In the genomic region with DNA sequence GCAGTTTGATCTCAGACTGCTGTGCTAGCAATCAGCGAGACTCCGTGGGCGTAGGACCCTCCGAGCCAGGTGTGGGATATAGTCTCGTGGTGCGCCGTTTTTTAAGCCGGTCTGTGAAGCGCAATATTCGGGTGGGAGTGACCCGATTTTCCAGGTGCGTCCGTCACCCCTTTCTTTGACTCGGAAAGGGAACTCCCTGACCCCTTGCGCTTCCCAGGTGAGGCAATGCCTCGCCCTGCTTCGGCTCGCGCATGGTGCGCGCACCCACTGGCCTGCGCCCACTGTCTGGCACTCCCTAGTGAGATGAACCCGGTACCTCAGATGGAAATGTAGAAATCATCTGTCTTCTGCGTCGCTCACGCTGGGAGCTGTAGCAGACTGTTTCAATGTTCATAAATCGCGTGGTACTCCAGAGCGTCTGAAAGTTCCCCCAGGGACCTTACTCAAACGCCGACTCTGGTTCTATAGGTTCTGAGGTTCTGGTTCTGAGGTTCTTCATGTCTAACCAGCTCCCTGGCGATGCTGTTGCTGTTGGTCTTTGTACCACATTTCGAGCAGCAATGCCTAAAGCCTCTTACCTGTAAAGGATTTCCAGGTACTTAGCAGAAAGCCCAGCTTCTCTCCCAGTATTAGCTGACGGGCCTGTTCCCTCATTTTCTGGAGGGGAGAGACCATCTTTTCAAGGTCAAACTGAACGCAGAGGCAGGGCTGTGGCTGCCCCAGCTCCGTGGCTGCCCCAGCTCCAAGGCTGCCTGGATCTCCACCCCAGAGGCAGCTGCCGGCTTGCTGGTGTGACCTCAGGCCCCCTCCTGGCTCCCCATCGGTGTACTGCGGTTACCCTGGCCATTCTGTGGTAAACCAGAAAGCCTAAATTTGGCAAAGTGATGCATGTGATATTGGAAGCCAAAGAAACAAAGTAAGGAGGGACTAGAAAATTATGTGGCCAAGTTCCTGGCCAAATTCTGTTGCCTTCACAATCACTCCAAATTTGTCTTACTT, we compare ENCODE assay signal across 8 cellular contexts.
DNase-seq lines count a peak whose midpoint lies in the region; ATAC-seq and TF ChIP-seq lines count a peak whose summit lies in the region.
"Not testable (repeated sequence)": the region's sequence is repeated elsewhere in the genome, so short reads cannot be mapped to it uniquely, and the experiment has no call there.

No MANE protein-coding gene starts in this region.

- H4K8ac ChIP-seq in H9 (replicated peaks; ENCODE audit: insufficient read length, low read depth, low read length); mesendoderm (ENCODE audit: low read depth, low read length): not testable (repeated sequence)

- not testable (repeated sequence) for H2AK5ac ChIP-seq in H9 (ENCODE audit: insufficient read length, low read length); mesendoderm (ENCODE audit: low read length)

- not testable (repeated sequence) for H3K9me2 ChIP-seq in hepatocyte (replicated peaks; ENCODE audit: insufficient read depth)

- peak overlapping the region; percentile 74 to 81 for H3K4me3 Mint-ChIP-seq in H9
- H3K4me3 Mint-ChIP-seq in activated CD8-positive, alpha-beta T cell treated with anti-CD3 and anti-CD28 coated beads, Interleukin-2, amount 10 ng/mL, durations not matched to agents 7 days and 5 days: peak overlapping the region; percentile 22

- H2AFZ ChIP-seq in H9 (ENCODE audit: low read length) (peak overlapping the region; percentile 24), hepatocyte (peak overlapping the region; percentile 71), parathyroid adenoma (peak overlapping the region; percentile 56)

- not testable (repeated sequence) for H3K4ac ChIP-seq in H9 (ENCODE audit: low read depth, low read length); mesendoderm (ENCODE audit: low read depth, low read length)

- H2BK120ac ChIP-seq in H9 (ENCODE audit: low read depth, low read length, poor library complexity, severe bottlenecking); mesendoderm (ENCODE audit: low read depth, low read length): not testable (repeated sequence)

- not testable (repeated sequence) for H3K23me2 ChIP-seq in H9 (ENCODE audit: insufficient read length, low read depth, low read length, poor library complexity, severe bottlenecking)

- peak overlapping the region in 2 of 3 experiments; percentile 67 to 83; a peak in 4 of 7 replicates for H3K27ac Mint-ChIP-seq in H9
- H3K27ac Mint-ChIP-seq in activated CD8-positive, alpha-beta T cell treated with anti-CD3 and anti-CD28 coated beads, Interleukin-2, amount 10 ng/mL, durations not matched to agents 7 days and 5 days: not testable (repeated sequence)

- H4K91ac ChIP-seq in H9 (ENCODE audit: insufficient read length, low read depth, low read length): not testable (repeated sequence)

- not testable (repeated sequence) for H4K5ac ChIP-seq in H9 (ENCODE audit: insufficient read length, low read depth, low read length); mesendoderm (ENCODE audit: low read length)

- ATAC-seq in activated CD8-positive, alpha-beta T cell treated with anti-CD3 and anti-CD28 coated beads, Interleukin-2, amount 10 ng/mL, durations not matched to agents 7 days and 5 days: not testable (repeated sequence)

- peak overlapping the region; percentile 24 to 76 (median 67); a peak in 21 of 22 replicates for H3K4me2 ChIP-seq in BLaER1 treated with 17β-estradiol and CSF1 and Interleukin-3, amounts not matched to agents 10 nM and 100 nM
- H3K4me2 ChIP-seq in H9 (ENCODE audit: insufficient read depth, insufficient read length, low read length) (peak overlapping the region; percentile 57), hepatocyte (peak overlapping the region; percentile 68), mesendoderm (ENCODE audit: low read length) (peak overlapping the region; percentile 9)
- H3K4me2 ChIP-seq in parathyroid adenoma (ENCODE audit: low read length): not testable (repeated sequence)

- H3K56ac ChIP-seq in H9 (ENCODE audit: insufficient read length, low read depth, low read length): not testable (repeated sequence)
- peak overlapping the region; percentile 74 for H3K56ac ChIP-seq in mesendoderm (ENCODE audit: low read length)

- POLR2A ChIA-PET in activated CD8-positive, alpha-beta T cell treated with anti-CD3 and anti-CD28 coated beads, Interleukin-2, amount 10 ng/mL, durations not matched to agents 7 days and 5 days (lab: Charles Lee): not testable (repeated sequence)

- H3K79me1 ChIP-seq in H9 (ENCODE audit: insufficient read depth, low read depth, low read length, poor library complexity, severe bottlenecking); mesendoderm (ENCODE audit: low read length): not testable (repeated sequence)

- H3K23ac ChIP-seq in H9 (ENCODE audit: insufficient read length, low read depth, low read length); mesendoderm (ENCODE audit: low read length): not testable (repeated sequence)

- peak overlapping the region; percentile 37; the same call in 1 of the 2 replicates for H3K14ac ChIP-seq in H9 (ENCODE audit: insufficient read depth, low read length)

- not testable (repeated sequence) for TF ChIP-seq CTCF in H9 (conservative IDR thresholded peaks at IDR 0.05); hepatocyte (IDR thresholded peaks at IDR 0.05; ENCODE audit: poor library complexity); parathyroid adenoma (IDR thresholded peaks at IDR 0.05)

- H2BK5ac ChIP-seq in H9 (ENCODE audit: insufficient read length, low read length); mesendoderm (ENCODE audit: low read length): not testable (repeated sequence)

- WGBS in H9 (ENCODE audit: extremely low coverage, insufficient read length, low lambda C conversion rate): no CpG with 5 or more reads among the region's 39 CpGs
- WGBS in hepatocyte (ENCODE audit: low lambda C conversion rate, missing lambda C conversion rate): 44% methylated on average over 34 of the region's 39 CpGs
- WGBS in mesendoderm (ENCODE audit: extremely low coverage, insufficient coverage, low lambda C conversion rate): no CpG with 5 or more reads among the region's 39 CpGs

- not testable (repeated sequence) for H4K20me1 ChIP-seq in BLaER1 treated with 17β-estradiol and CSF1 and Interleukin-3, amounts not matched to agents 10 nM and 100 nM; H9 (ENCODE audit: control insufficient read depth, insufficient read depth, insufficient read length); hepatocyte (ENCODE audit: insufficient read depth, poor library complexity, severe bottlenecking)

- H2BK20ac ChIP-seq in H9 (ENCODE audit: low read depth, low read length, poor library complexity, severe bottlenecking): not testable (repeated sequence)

- H3K27ac ChIP-seq in BLaER1 treated with 17β-estradiol and CSF1 and Interleukin-3, amounts not matched to agents 10 nM and 100 nM: peak overlapping the region in 1 of 11 experiments; percentile 19; a peak in 1 of 22 replicates
- not testable (repeated sequence) for H3K27ac ChIP-seq in H9 (ENCODE audit: insufficient read length, low read depth, low read length); hepatocyte; mesendoderm (ENCODE audit: low read depth, low read length); parathyroid adenoma

- not testable (repeated sequence) for H3K4me1 Mint-ChIP-seq in H9; activated CD8-positive, alpha-beta T cell treated with anti-CD3 and anti-CD28 coated beads, Interleukin-2, amount 10 ng/mL, durations not matched to agents 7 days and 5 days (ENCODE audit: low read depth)

- not testable (repeated sequence) for H3T11ph ChIP-seq in H9 (ENCODE audit: low read length)

- not testable (repeated sequence) for H3K27me3 ChIP-seq in BLaER1 treated with 17β-estradiol and CSF1 and Interleukin-3, amounts not matched to agents 10 nM and 100 nM; H9 (ENCODE audit: insufficient read depth, low read length); hepatocyte; mesendoderm (ENCODE audit: insufficient read depth, low read length, poor library complexity); parathyroid adenoma (ENCODE audit: control insufficient read depth, insufficient read depth, low read length)

- DNase-seq in H9 (peak; percentile 45), RPMI8226 (peak; percentile 37), astrocyte of the hippocampus (ENCODE audit: low read depth, low spot score) (peak; percentile 20), mesendoderm (peak; percentile 18)
- DNase-seq in activated CD8-positive, alpha-beta T cell treated with anti-CD3 and anti-CD28 coated beads, Interleukin-2, amount 10 ng/mL, durations not matched to agents 7 days and 5 days; hepatocyte (ENCODE audit: low spot score): not testable (repeated sequence)

- H3K4me3 ChIP-seq in BLaER1 treated with 17β-estradiol and CSF1 and Interleukin-3, amounts not matched to agents 10 nM and 100 nM; hepatocyte; mesendoderm (ENCODE audit: low read length); parathyroid adenoma (ENCODE audit: low read depth, low read length): not testable (repeated sequence)

- H3K36me3 ChIP-seq in BLaER1 treated with 17β-estradiol and CSF1 and Interleukin-3, amounts not matched to agents 10 nM and 100 nM; hepatocyte (replicated peaks; ENCODE audit: insufficient read depth, low read depth); mesendoderm (ENCODE audit: control insufficient read depth, insufficient read depth, low read length); parathyroid adenoma (ENCODE audit: control insufficient read depth, insufficient read depth, low read length): not testable (repeated sequence)

- not testable (repeated sequence) for H3K79me2 ChIP-seq in H9 (ENCODE audit: insufficient read depth, low read length); hepatocyte; mesendoderm (ENCODE audit: control insufficient read depth, insufficient read depth, low read length); parathyroid adenoma

- H3K36me3 Mint-ChIP-seq in H9 (ENCODE audit: insufficient read depth in 1 of 3, low read depth in 3 of 3); activated CD8-positive, alpha-beta T cell treated with anti-CD3 and anti-CD28 coated beads, Interleukin-2, amount 10 ng/mL, durations not matched to agents 7 days and 5 days (ENCODE audit: low read depth): not testable (repeated sequence)

- H2BK15ac ChIP-seq in H9 (ENCODE audit: low read depth, low read length); mesendoderm (replicated peaks; ENCODE audit: low read depth): not testable (repeated sequence)

- peaks cover 20% of the 10 kb centered on the region for H3K27me3 Mint-ChIP-seq in H9 (ENCODE audit: low read depth)
- not testable (repeated sequence) for H3K27me3 Mint-ChIP-seq in activated CD8-positive, alpha-beta T cell treated with anti-CD3 and anti-CD28 coated beads, Interleukin-2, amount 10 ng/mL, durations not matched to agents 7 days and 5 days (ENCODE audit: low read depth)

- CTCF ChIA-PET in activated CD8-positive, alpha-beta T cell treated with anti-CD3 and anti-CD28 coated beads, Interleukin-2, amount 10 ng/mL, durations not matched to agents 7 days and 5 days (lab: Charles Lee): not testable (repeated sequence)

- peak overlapping the region; percentile 21 for H3K18ac ChIP-seq in H9 (ENCODE audit: insufficient read length, low read depth, low read length)
- H3K18ac ChIP-seq in mesendoderm (ENCODE audit: low read length): not testable (repeated sequence)

- H3K9me3 Mint-ChIP-seq in H9; activated CD8-positive, alpha-beta T cell treated with anti-CD3 and anti-CD28 coated beads, Interleukin-2, amount 10 ng/mL, durations not matched to agents 7 days and 5 days (ENCODE audit: insufficient read depth): not testable (repeated sequence)

- peaks cover 6 to 21% (median 19%) of the 10 kb centered on the region in 10 experiments; a peak in 19 of 20 replicates for H3K4me1 ChIP-seq in BLaER1 treated with 17β-estradiol and CSF1 and Interleukin-3, amounts not matched to agents 10 nM and 100 nM
- not testable (repeated sequence) for H3K4me1 ChIP-seq in H9 (ENCODE audit: insufficient read depth, low read length); hepatocyte (ENCODE audit: insufficient read depth); mesendoderm (ENCODE audit: control insufficient read depth, low read depth, low read length); parathyroid adenoma

- H3K9ac ChIP-seq in BLaER1 treated with 17β-estradiol and CSF1 and Interleukin-3, amounts not matched to agents 10 nM and 100 nM; H9 (ENCODE audit: extremely low read depth, insufficient read length, low read length); parathyroid adenoma: not testable (repeated sequence)
- peak overlapping the region; percentile 36 for H3K9ac ChIP-seq in mesendoderm (ENCODE audit: low read length)

- H2BK12ac ChIP-seq in H9 (ENCODE audit: insufficient read length, low read depth, low read length): not testable (repeated sequence)

- not testable (repeated sequence) for H3K9me3 ChIP-seq in BLaER1 treated with 17β-estradiol and CSF1 and Interleukin-3, amounts not matched to agents 10 nM and 100 nM (replicated peaks in 1 of 11); H9 (ENCODE audit: control insufficient read depth, low read depth, low read length); hepatocyte (ENCODE audit: low read depth); parathyroid adenoma (ENCODE audit: control insufficient read depth, low read length)
